8 cellular contexts compared by ENCODE assay signal in the genomic region with DNA sequence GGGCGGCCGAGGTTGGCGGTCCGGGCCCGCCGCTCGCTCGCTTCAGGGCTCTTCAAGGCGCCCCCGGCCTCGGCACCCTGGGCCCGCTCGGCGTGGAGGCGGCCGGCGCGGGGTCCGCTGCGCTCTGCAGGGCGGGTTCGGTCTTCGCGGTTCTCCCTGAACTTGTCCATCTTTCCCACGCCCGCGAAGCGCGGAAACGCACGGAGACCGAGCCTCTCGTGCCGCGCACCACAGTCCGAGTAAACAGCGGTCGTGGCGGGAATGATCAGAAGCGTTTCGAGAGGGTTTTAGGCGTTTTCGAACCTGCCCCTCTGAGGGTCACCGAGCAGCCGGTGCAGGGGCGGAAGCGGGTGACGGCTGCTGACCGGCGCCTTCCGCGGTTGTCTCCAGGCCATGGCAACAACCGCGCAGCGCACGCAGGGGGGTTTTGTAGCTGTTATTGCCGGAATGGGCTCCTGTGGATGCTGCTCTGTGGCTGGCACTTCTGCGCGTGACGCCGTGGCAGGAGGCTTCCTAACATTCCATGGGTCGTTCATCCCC. TPM values are rescaled to one million over a fixed set of nuclear protein-coding genes. Genes with fewer than 3 reads are reported as not detected.
DNase-seq lines count a peak whose midpoint lies in the region; ATAC-seq, FAIRE-seq and TF ChIP-seq lines count a peak whose summit lies in the region.

No MANE protein-coding gene starts in this region.

- H3K27ac ChIP-seq in A549 (peak overlapping the region; percentile 72 to 97), KMS-11 (peak overlapping the region; percentile 99), angular gyrus (ENCODE audit: low read depth, low read length) (peak overlapping the region; percentile 52), skin epidermis (peak overlapping the region; percentile 83 to 100 (median 100))

- TF ChIP-seq RAD21 in A549 (conservative IDR thresholded peaks at IDR 0.05 in 1 of 2, IDR thresholded peaks at IDR 0.05 in 1 of 2) = no peak

- H4K20me1 ChIP-seq in KMS-11 (ENCODE audit: insufficient read depth) = no peaks in the 10 kb centered on the region

- POLR2A ChIA-PET in A549 (lab: Yijun Ruan, JAX) = no interaction called here

- H3K9me3 ChIP-seq in A549 = no peaks in the 10 kb centered on the region
- peaks cover 4% of the 10 kb centered on the region for H3K9me3 ChIP-seq in iPS-18c (ENCODE audit: control insufficient read depth, insufficient read depth, low read length)

- H3K9ac ChIP-seq in KMS-11 = peak overlapping the region; percentile 99

- no peak for TF ChIP-seq EP300 in A549 (IDR thresholded peaks at IDR 0.05)

- peak overlapping the region; percentile 61 for H2AFZ ChIP-seq in KMS-11 (ENCODE audit: low read depth)

- no peak for DNase-seq in A549 (ENCODE audit: low read depth in 1 of 2, low spot score in 1 of 2)
- DNase-seq in GM12864 (ENCODE audit: low read depth) = no peak
- no peak for DNase-seq in NCI-H446 treated with DMSO at 0.1 percent for 48 hours (lab: John Stamatoyannopoulos, UW)
- no peak for DNase-seq in medulla oblongata (ENCODE audit: extremely low spot score)

- WGBS in A549 (ENCODE audit: missing lambda C conversion rate) = 5% methylated on average over 53 of the region's 62 CpGs

- H3K4me3 ChIP-seq in A549 = peak overlapping the region; percentile 74
- H3K4me3 ChIP-seq in GM12864 (ENCODE audit: low read depth, low read length) = peak overlapping the region; percentile 84
- H3K4me3 ChIP-seq in KMS-11 (IDR thresholded peaks at IDR 0.05; ENCODE audit: insufficient read depth, low read depth, low read length) = no peak overlapping the region
- peak overlapping the region; percentile 94 for H3K4me3 ChIP-seq in iPS-18c (ENCODE audit: insufficient read depth, low read depth, low read length)
- peak overlapping the region; percentile 60 to 100 (median 95) for H3K4me3 ChIP-seq in skin epidermis

- H3K4me2 ChIP-seq in A549 (peak overlapping the region; percentile 80), KMS-11 (peak overlapping the region; percentile 77)

- no peak for FAIRE-seq in A549 (lab: Jason Lieb, UNC)

- H3K4me1 ChIP-seq in A549 = peaks cover 14% of the 10 kb centered on the region
- peaks cover 37% of the 10 kb centered on the region for H3K4me1 ChIP-seq in KMS-11 (ENCODE audit: low read depth, poor library complexity, severe bottlenecking)

- no peaks in the 10 kb centered on the region for H3K36me3 ChIP-seq in KMS-11 (ENCODE audit: insufficient read depth)

- TF ChIP-seq CTCF in A549 (IDR thresholded peaks at IDR 0.05) = no peak
- TF ChIP-seq CTCF in GM12864 (IDR thresholded peaks at IDR 0.05; ENCODE audit: low read depth, low read length, missing control alignments) = no peak
- no peak for TF ChIP-seq CTCF in KMS-11 (conservative IDR thresholded peaks at IDR 0.05; ENCODE audit: low read depth, low read length)

- no peaks in the 10 kb centered on the region for H3K27me3 ChIP-seq in KMS-11 (ENCODE audit: insufficient read depth, low read depth)

- CTCF ChIA-PET in A549 (lab: Yijun Ruan, JAX) = interaction anchor here (0.6 kb wide), 1 partner anchor 97 kb away, joined by 4 read pairs; no protein-coding TSS in a partner anchor

- TF ChIP-seq POLR2A in A549 (IDR thresholded peaks at IDR 0.05; ENCODE audit: low read length) = no peak

- peaks cover 18% of the 10 kb centered on the region; the same call in 1 of the 2 replicates for H3K79me2 ChIP-seq in KMS-11 (ENCODE audit: insufficient read depth, low read depth)

- ATAC-seq in A549 = peak in 1 of 2 experiments; percentile 20; a peak in 3 of 6 replicates

TF ChIP-seq in A549, 52 proteins besides CTCF, POLR2A, EP300 and RAD21:
- TF ChIP-seq REST (IDR thresholded peaks at IDR 0.05) = no peak
- TF ChIP-seq, protein P1, sequence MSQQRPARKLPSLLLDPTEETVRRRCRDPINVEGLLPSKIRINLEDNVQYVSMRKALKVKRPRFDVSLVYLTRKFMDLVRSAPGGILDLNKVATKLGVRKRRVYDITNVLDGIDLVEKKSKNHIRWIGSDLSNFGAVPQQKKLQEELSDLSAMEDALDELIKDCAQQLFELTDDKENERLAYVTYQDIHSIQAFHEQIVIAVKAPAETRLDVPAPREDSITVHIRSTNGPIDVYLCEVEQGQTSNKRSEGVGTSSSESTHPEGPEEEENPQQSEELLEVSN (IDR thresholded peaks at IDR 0.05; ENCODE audit: borderline replicate concordance, low read depth) = 0 out of 2 replicates have a peak, but pooled peaks have one; percentile 33
- peak; percentile 58; the same call in 1 of the 2 replicates for TF ChIP-seq KDM5A (IDR thresholded peaks at IDR 0.05)
- peak; percentile 70 for TF ChIP-seq PHF8 (IDR thresholded peaks at IDR 0.05; ENCODE audit: borderline replicate concordance, low read depth)

RNA-seq across cellular contexts. Expression of gene NARF, which starts 0.4 kb away (rescaled TPM):
- polyA plus RNA-seq in A549 (2011; rRNA removed) (89.6 and 108 TPM in 2 replicates), A549 (2017; fragmentation: RNase III; extraction: RNeasy Plus Mini Kit Qiagen cat#74134 plus additional on column Dnase treatment) (38.2 to 51.2 TPM (median 45.0 TPM) in 3 replicates)
- 75.5 and 86.9 TPM in 2 replicates for polyA plus RNA-seq in A549 (2012; cell fraction: cytosol; rRNA removed)
- polyA plus RNA-seq in A549 (2012; cell fraction: nucleus; rRNA removed) = 56.9 and 86.5 TPM in 2 replicates
- 43.0 and 48.3 TPM in 2 replicates for polyA minus RNA-seq in A549 (2011; rRNA and poly(A)+ RNA removed)

RNA-seq across cellular contexts. Expression of gene CYBC1, which starts 8.4 kb away (rescaled TPM):
- 68.6 and 81.8 TPM in 2 replicates for polyA plus RNA-seq in A549 (2011; rRNA removed)
- 103 and 118 TPM in 2 replicates for polyA plus RNA-seq in A549 (2012; cell fraction: cytosol; rRNA removed)
- 189 and 277 TPM in 2 replicates for polyA plus RNA-seq in A549 (2012; cell fraction: nucleus; rRNA removed)
- polyA plus RNA-seq in A549 (2017; fragmentation: RNase III; extraction: RNeasy Plus Mini Kit Qiagen cat#74134 plus additional on column Dnase treatment) = 74.3 to 89.8 TPM (median 86.5 TPM) in 3 replicates
- 63.4 and 73.2 TPM in 2 replicates for polyA minus RNA-seq in A549 (2011; rRNA and poly(A)+ RNA removed)

RNA-seq across cellular contexts. Expression of gene OGFOD3, which starts 40.6 kb away (rescaled TPM):
- polyA plus RNA-seq in A549 (2011; rRNA removed) (14.9 and 15.2 TPM in 2 replicates), A549 (2017; fragmentation: RNase III; extraction: RNeasy Plus Mini Kit Qiagen cat#74134 plus additional on column Dnase treatment) (19.8 to 21.9 TPM (median 20.8 TPM) in 3 replicates)
- 25.1 and 30.2 TPM in 2 replicates for polyA plus RNA-seq in A549 (2012; cell fraction: cytosol; rRNA removed)
- polyA plus RNA-seq in A549 (2012; cell fraction: nucleus; rRNA removed) = 34.1 and 40.7 TPM in 2 replicates
- polyA minus RNA-seq in A549 (2011; rRNA and poly(A)+ RNA removed) = 18.8 and 27.1 TPM in 2 replicates

RNA-seq across cellular contexts. Expression of gene HEXD, which starts 40.8 kb away (rescaled TPM):
- polyA plus RNA-seq in A549 (2011; rRNA removed) (18.0 and 18.4 TPM in 2 replicates), A549 (2017; fragmentation: RNase III; extraction: RNeasy Plus Mini Kit Qiagen cat#74134 plus additional on column Dnase treatment) (15.9 to 21.4 TPM (median 19.5 TPM) in 3 replicates)
- polyA plus RNA-seq in A549 (2012; cell fraction: cytosol; rRNA removed) = 16.4 and 22.2 TPM in 2 replicates
- 121 and 156 TPM in 2 replicates for polyA plus RNA-seq in A549 (2012; cell fraction: nucleus; rRNA removed)
- 15.9 and 16.2 TPM in 2 replicates for polyA minus RNA-seq in A549 (2011; rRNA and poly(A)+ RNA removed)
